Comparison of ENCODE assay signal across 24 cellular contexts in genomic region chr6:156508126-156508525, GRCh38.
"Had no signal": no experiment of that assay in that cellular context is flagged by ENCODE, and none has a peak within 500 bp of the region (broad histone marks: within the 10 kb centered on the region; RNA-seq: fewer than 3 reads in every experiment).

No MANE protein-coding gene starts in this region.

- H3K36me3 Mint-ChIP-seq: natural killer cell; stimulated activated memory B cell treated with anti-CD40 and anti-IgM and Interleukin-4, amounts not matched to agents 10 μg/mL and 1 μg/mL and 100 μg/mL, for 72 hours had no signal

- H3K9me3 Mint-ChIP-seq: effector memory CD8-positive, alpha-beta T cell; natural killer cell; neural crest cell; stimulated activated memory B cell treated with anti-CD40 and anti-IgM and Interleukin-4, amounts not matched to agents 10 μg/mL and 1 μg/mL and 100 μg/mL, for 72 hours had no signal

- DNase-seq: central memory CD4-positive, alpha-beta T cell; dermis blood vessel endothelial cell; effector memory CD8-positive, alpha-beta T cell; foreskin fibroblast; gastrocnemius medialis; left colon; left ventricle myocardium superior; lower lobe of right lung; natural killer cell; right cardiac atrium; sigmoid colon; stimulated activated CD4-positive, alpha-beta T cell treated with anti-CD3 and anti-CD28 coated beads, Interleukin-4, amount 100 ng/mL, for 4 hours; stimulated activated naive CD8-positive, alpha-beta T cell treated with anti-CD3 and anti-CD28 coated beads, Interleukin-15, Interleukin-2, amounts not matched to agents 100 U/mL and 50 U/mL, for 24 hours; transverse colon; upper lobe of right lung; uterus had no signal

- H3K27ac Mint-ChIP-seq: effector memory CD8-positive, alpha-beta T cell; natural killer cell; stimulated activated memory B cell treated with anti-CD40 and anti-IgM and Interleukin-4, amounts not matched to agents 10 μg/mL and 1 μg/mL and 100 μg/mL, for 72 hours had no signal

- H3K9me3 ChIP-seq: gastrocnemius medialis, lower lobe of right lung, neutrophil, prostate gland, sigmoid colon, suprapubic skin, transverse colon, upper lobe of right lung, uterus had no signal

- H3K36me3 ChIP-seq: gastrocnemius medialis, lower lobe of right lung, neutrophil, prostate gland, sigmoid colon, suprapubic skin, transverse colon, upper lobe of right lung, uterus had no signal

- H3K4me3 ChIP-seq: coronary artery, gastrocnemius medialis, lower lobe of right lung, prostate gland, sigmoid colon, suprapubic skin, transverse colon, upper lobe of right lung, uterus had no signal

- H3K9ac ChIP-seq: parathyroid adenoma had no signal

- H3K4me1 Mint-ChIP-seq: natural killer cell, neural crest cell had no signal

- ATAC-seq: gastrocnemius medialis; left colon; left ventricle myocardium superior; lower lobe of right lung; right cardiac atrium; stimulated activated naive CD8-positive, alpha-beta T cell treated with anti-CD3 and anti-CD28 coated beads, Interleukin-15, Interleukin-2, amounts not matched to agents 100 U/mL and 50 U/mL, for 24 hours; upper lobe of right lung had no signal

- H2AFZ ChIP-seq: parathyroid adenoma had no signal

- FAIRE-seq: endometrium had no signal

- H3K4me3 Mint-ChIP-seq: effector memory CD8-positive, alpha-beta T cell; natural killer cell; neural crest cell; stimulated activated memory B cell treated with anti-CD40 and anti-IgM and Interleukin-4, amounts not matched to agents 10 μg/mL and 1 μg/mL and 100 μg/mL, for 72 hours had no signal

- H3K4me1 ChIP-seq: gastrocnemius medialis, lower lobe of right lung, parathyroid adenoma, prostate gland, sigmoid colon, suprapubic skin, transverse colon, upper lobe of right lung, uterus had no signal

- H3K79me2 ChIP-seq: parathyroid adenoma had no signal

- H3K27me3 ChIP-seq: gastrocnemius medialis, neutrophil, sigmoid colon, suprapubic skin, transverse colon, upper lobe of right lung, uterus had no signal

- H3K27ac ChIP-seq: coronary artery, gastrocnemius medialis, lower lobe of right lung, neutrophil, parathyroid adenoma, prostate gland, sigmoid colon, suprapubic skin, transverse colon, upper lobe of right lung, uterus had no signal
